ENCODE assay signal across 13 cellular contexts in the genomic region with DNA sequence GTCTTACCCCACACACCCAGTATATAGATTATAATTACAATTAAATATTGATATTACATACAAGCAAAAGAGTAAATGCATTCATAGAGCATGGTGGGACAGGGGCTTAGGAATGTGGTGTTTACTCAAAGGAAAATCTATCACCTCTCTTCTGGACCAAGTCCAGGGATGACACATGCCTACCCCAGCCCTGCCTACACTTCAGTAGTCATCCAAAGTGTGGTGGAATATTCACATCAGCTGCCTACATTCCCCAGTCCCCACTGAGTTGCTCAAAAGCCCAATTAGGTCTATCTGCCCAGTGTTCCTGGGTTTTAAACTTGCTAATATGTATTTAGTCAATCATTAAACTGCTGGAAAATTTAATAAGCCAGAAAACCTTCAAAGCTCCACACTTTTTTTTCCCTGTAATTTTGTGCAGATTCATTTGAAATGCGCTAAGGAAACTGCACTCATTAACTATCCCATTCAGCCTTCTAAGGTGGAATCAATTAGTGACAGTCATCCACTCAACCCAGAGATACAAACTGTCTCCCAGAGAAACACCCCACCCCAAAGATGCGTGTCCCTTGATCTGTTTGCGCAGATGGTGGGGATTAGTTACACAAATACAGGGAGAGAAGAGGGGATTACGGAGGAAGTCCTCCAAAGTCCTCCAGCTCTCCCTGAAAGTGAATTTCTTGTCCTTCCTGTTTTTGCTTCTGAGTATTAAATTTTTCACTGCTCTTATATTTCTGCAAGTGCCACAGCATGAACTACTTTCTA.
DNase-seq lines count a peak whose midpoint lies in the region; ATAC-seq and TF ChIP-seq lines count a peak whose summit lies in the region.
"Had no signal": no experiment of that assay in that cellular context is flagged by ENCODE, and none has a peak within 500 bp of the region (broad histone marks: within the 10 kb centered on the region; RNA-seq: fewer than 3 reads in every experiment).

No MANE protein-coding gene starts in this region.

- CTCF ChIA-PET in OCI-LY7 (lab: Charles Lee; ENCODE audit: unreplicated experiment): no interaction called here

- no peaks in the 10 kb centered on the region for H3K9me2 ChIP-seq in OCI-LY7 (ENCODE audit: insufficient read depth, low read length)

- no peaks in the 10 kb centered on the region for H3K27me3 ChIP-seq in tibial artery

- peaks cover 28% of the 10 kb centered on the region for H3K4me1 Mint-ChIP-seq in mesothelial cell of epicardium
- H3K4me1 Mint-ChIP-seq: activated CD4-positive, alpha-beta T cell treated with anti-CD3 and anti-CD28 coated beads, Interleukin-2, amount 10 ng/mL, durations not matched to agents 24 days and 14 days; activated naive CD8-positive, alpha-beta T cell treated with anti-CD3 and anti-CD28 coated beads for 36 hours had no signal

- no peak overlapping the region for H3K4me3 Mint-ChIP-seq in mesothelial cell of epicardium
- H3K4me3 Mint-ChIP-seq: activated CD4-positive, alpha-beta T cell treated with anti-CD3 and anti-CD28 coated beads, Interleukin-2, amount 10 ng/mL, durations not matched to agents 24 days and 14 days; activated naive CD8-positive, alpha-beta T cell treated with anti-CD3 and anti-CD28 coated beads for 36 hours had no signal

- no peaks in the 10 kb centered on the region for H3K4me1 ChIP-seq in tibial artery
- no peaks in the 10 kb centered on the region for H3K4me1 ChIP-seq in OCI-LY7 (ENCODE audit: insufficient read depth, low read length, poor library complexity, severe bottlenecking)

- no peaks in the 10 kb centered on the region for H3K36me3 ChIP-seq in tibial artery
- no peaks in the 10 kb centered on the region for H3K36me3 ChIP-seq in OCI-LY7 (ENCODE audit: insufficient read depth, low read length)

- H3K79me2 ChIP-seq in OCI-LY7 (ENCODE audit: insufficient read depth, low read depth, low read length): no peaks in the 10 kb centered on the region

- no peaks in the 10 kb centered on the region for H3K27me3 Mint-ChIP-seq in mesothelial cell of epicardium (ENCODE audit: low read depth)

- no peak overlapping the region for H2AFZ ChIP-seq in OCI-LY7 (ENCODE audit: low read length)

- BruUV-seq in OCI-LY7 (replicated peaks; lab: Mats Ljungman, UMichigan): no TSS peak

- no peak overlapping the region for H3K4me2 ChIP-seq in OCI-LY7 (ENCODE audit: low read length)

- no peaks in the 10 kb centered on the region for H3K9me3 ChIP-seq in tibial artery
- no peaks in the 10 kb centered on the region for H3K9me3 ChIP-seq in OCI-LY7 (ENCODE audit: low read length)

- POLR2A ChIA-PET in OCI-LY7 (lab: Charles Lee): no interaction called here

- H3K4me3 ChIP-seq in tibial artery (no peak overlapping the region), OCI-LY7 (ENCODE audit: low read depth, low read length, poor library complexity, severe bottlenecking) (no peak overlapping the region)

- TF ChIP-seq CTCF in mesothelial cell of epicardium (IDR thresholded peaks at IDR 0.05; ENCODE audit: unreplicated experiment): no peak
- TF ChIP-seq CTCF in tibial artery (IDR thresholded peaks at IDR 0.05): no peak
- no peak for TF ChIP-seq CTCF in OCI-LY7 (conservative IDR thresholded peaks at IDR 0.05; ENCODE audit: low read length)

- intact Hi-C loops in tibial artery (cut with DNase I; ENCODE audit: low total_unique reads) (no loop called here), OCI-LY7 (cut with micrococcal nuclease; ENCODE audit: unreplicated experiment) (no loop called here)

- peak overlapping the region; percentile 60 for H3K27ac Mint-ChIP-seq in mesothelial cell of epicardium
- H3K27ac Mint-ChIP-seq: activated CD4-positive, alpha-beta T cell treated with anti-CD3 and anti-CD28 coated beads, Interleukin-2, amount 10 ng/mL, durations not matched to agents 24 days and 14 days; activated naive CD8-positive, alpha-beta T cell treated with anti-CD3 and anti-CD28 coated beads for 36 hours had no signal

- ATAC-seq in GM19023 (IDR thresholded peaks at IDR 0.05; ENCODE audit: unreplicated experiment): no peak
- no peak for ATAC-seq in HG03469 (IDR thresholded peaks at IDR 0.05; ENCODE audit: unreplicated experiment)

- no peaks in the 10 kb centered on the region for H3K9me3 Mint-ChIP-seq in mesothelial cell of epicardium
- H3K9me3 Mint-ChIP-seq: activated CD4-positive, alpha-beta T cell treated with anti-CD3 and anti-CD28 coated beads, Interleukin-2, amount 10 ng/mL, durations not matched to agents 24 days and 14 days; activated naive CD8-positive, alpha-beta T cell treated with anti-CD3 and anti-CD28 coated beads for 36 hours had no signal

- no peaks in the 10 kb centered on the region for H4K20me1 ChIP-seq in OCI-LY7 (ENCODE audit: insufficient read depth, low read length)

- H3K27ac ChIP-seq in tibial artery (no peak overlapping the region), OCI-LY7 (ENCODE audit: low read depth, low read length, poor library complexity, severe bottlenecking) (no peak overlapping the region)

- no peaks in the 10 kb centered on the region for H3K36me3 Mint-ChIP-seq in mesothelial cell of epicardium
- H3K36me3 Mint-ChIP-seq: activated naive CD8-positive, alpha-beta T cell treated with anti-CD3 and anti-CD28 coated beads for 36 hours had no signal

- DNase-seq in D341Med (ENCODE audit: low spot score): peak; percentile 80
- DNase-seq in NCI-H226: peak; percentile 6
- peak; percentile 24 for DNase-seq in astrocyte of the hippocampus (ENCODE audit: low read depth, low spot score)
- no peak for DNase-seq in mesothelial cell of epicardium (ENCODE audit: low spot score in 2 of 2, unreplicated experiment in 2 of 2)
- no peak for DNase-seq in tibial artery
- no peak for DNase-seq in OCI-LY7 (ENCODE audit: low spot score)
- DNase-seq: activated CD4-positive, alpha-beta T cell treated with anti-CD3 and anti-CD28 coated beads, Interleukin-2, amount 10 ng/mL, durations not matched to agents 24 days and 14 days; activated naive CD8-positive, alpha-beta T cell treated with anti-CD3 and anti-CD28 coated beads for 36 hours; activated T-cell treated with anti-CD3 and anti-CD28 coated beads, Interleukin-2, amount 50 U/mL, for 1 hour; Calu3; erythroblast had no signal

Comparison
In these comparisons a context has a peak if more than half of its experiments do, and no peak if none do; other contexts are left out.
1. DNase-seq: peak in D341Med (single experiment), NCI-H226 (single experiment) and astrocyte of the hippocampus (single experiment); none in mesothelial cell of epicardium (0 of 2), tibial artery (0 of 2) and OCI-LY7 (single experiment).